ENCODE assay signal across 8 cellular contexts in the genomic region with DNA sequence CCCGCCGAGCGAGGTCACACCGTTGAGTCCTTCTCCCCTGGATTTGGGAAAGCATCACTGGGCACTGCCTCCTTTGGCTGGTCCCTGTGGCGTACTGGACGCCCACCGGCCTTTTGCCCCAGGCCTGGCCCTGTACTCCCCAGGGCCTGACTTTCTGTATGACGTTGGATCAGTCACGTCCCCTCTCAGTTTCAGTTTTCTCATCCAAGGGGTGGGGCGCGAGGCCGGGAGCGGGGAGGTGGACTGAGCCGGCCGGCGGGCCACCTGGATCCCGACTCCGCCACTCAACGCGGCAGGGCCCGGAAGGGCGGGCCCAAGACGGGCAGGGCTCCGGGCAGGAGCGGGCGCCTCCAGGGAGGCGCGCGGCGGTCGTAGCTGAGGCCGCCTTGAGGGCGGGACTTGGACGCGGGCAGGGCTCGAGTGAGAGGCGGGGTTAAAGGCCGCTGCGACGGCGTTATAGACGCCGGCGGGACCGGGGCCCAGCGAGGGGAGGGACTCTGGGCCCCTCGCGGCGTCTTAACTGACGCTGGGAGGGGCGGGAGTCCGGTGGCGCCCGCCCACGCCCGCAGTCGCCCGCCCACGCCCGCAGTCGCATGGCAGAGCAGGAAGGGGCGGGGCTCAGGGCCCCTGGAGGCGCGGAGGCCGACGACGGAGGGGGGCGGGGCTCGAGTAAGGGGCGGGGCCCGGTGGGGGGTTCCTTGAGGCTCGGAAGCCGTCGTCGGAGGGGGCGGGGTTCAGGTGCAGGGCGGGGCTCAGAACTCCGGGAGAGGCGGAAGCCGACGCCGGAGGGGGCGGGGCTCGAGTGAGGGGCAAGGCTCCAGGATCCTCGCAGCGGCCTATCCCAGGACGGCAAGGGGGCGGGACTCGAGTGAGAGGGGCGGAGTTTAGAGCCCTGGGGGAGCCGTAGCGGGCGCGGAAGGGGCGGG. TPM values are rescaled to one million over a fixed set of nuclear protein-coding genes. Genes with fewer than 3 reads are reported as not detected.
DNase-seq lines count a peak whose midpoint lies in the region; ATAC-seq, FAIRE-seq and TF ChIP-seq lines count a peak whose summit lies in the region.

No MANE protein-coding gene starts in this region.

- DNase-seq in AG08396 (ENCODE audit: low spot score), result peak; percentile 99
- peak; percentile 99 for DNase-seq in NCI-H2227 (lab: John Stamatoyannopoulos, UW; ENCODE audit: unreplicated experiment)
- DNase-seq in mammary epithelial cell, result peak; percentile 97
- DNase-seq in iPS-NIHi7 (ENCODE audit: extremely low spot score), result peak; percentile 99
- DNase-seq in small intestine, result peak; percentile 99

- H3K36me3 ChIP-seq in mammary epithelial cell (ENCODE audit: insufficient read depth, low read length) (no peaks in the 10 kb centered on the region), small intestine (ENCODE audit: control insufficient read depth in 2 of 2, insufficient read depth in 2 of 2, low read length in 2 of 2) (no peaks in the 10 kb centered on the region)

- peak overlapping the region; percentile 72 for H3K27ac ChIP-seq in mammary epithelial cell (ENCODE audit: insufficient read depth, low read depth, low read length)
- peak overlapping the region; percentile 98 for H3K27ac ChIP-seq in small intestine (ENCODE audit: low read depth in 1 of 2, low read length in 1 of 2)

- peak overlapping the region; percentile 53 for H3K4me3 ChIP-seq in WI38 (ENCODE audit: low read depth, low read length)
- H3K4me3 ChIP-seq in mammary epithelial cell (replicated peaks in 1 of 3; ENCODE audit: insufficient read depth in 1 of 3, low read depth in 2 of 3, low read length in 3 of 3), result peak overlapping the region; percentile 25 to 79 (median 37)
- H3K4me3 ChIP-seq in small intestine (ENCODE audit: low read depth in 1 of 2, low read length in 2 of 2), result peak overlapping the region in 1 of 2 donors; percentile 93

- 20% methylated on average over 21 of the region's 95 CpGs for WGBS in mammary epithelial cell (ENCODE audit: low coverage, missing lambda C conversion rate)
- 3 to 4% (median 3%) methylated on average over 61 to 95 of the region's 95 CpGs for WGBS in small intestine, 3 donors

- peaks cover 44% of the 10 kb centered on the region for H3K4me1 ChIP-seq in mammary epithelial cell (ENCODE audit: insufficient read depth, low read length)
- peaks cover 10 to 16% of the 10 kb centered on the region in 2 donors for H3K4me1 ChIP-seq in small intestine (ENCODE audit: control insufficient read depth in 2 of 2, insufficient read depth in 1 of 2, low read depth in 1 of 2, low read length in 1 of 2)

- no peak for TF ChIP-seq CTCF in WI38 (IDR thresholded peaks at IDR 0.05; ENCODE audit: low read depth, low read length)
- TF ChIP-seq CTCF in mammary epithelial cell (conservative IDR thresholded peaks at IDR 0.05 in 1 of 2, IDR thresholded peaks at IDR 0.05 in 1 of 2; ENCODE audit: extremely low read depth in 1 of 2, insufficient read depth in 1 of 2, low read depth in 1 of 2, low read length in 2 of 2), result no peak

- no TSS peak for BruUV-seq in mammary epithelial cell (replicated peaks; lab: Mats Ljungman, UMichigan)

- intact Hi-C loops in mammary epithelial cell (cut with micrococcal nuclease), result loop anchor here (5.0 kb wide), 2 partner anchors 37 to 113 kb away; a partner anchor contains a TSS

- TF ChIP-seq POLR2A in GM18951 (IDR thresholded peaks at IDR 0.05; ENCODE audit: extremely low read depth, insufficient read depth, insufficient read length), result peak; percentile 71

- no peak for FAIRE-seq in small intestine (lab: Jason Lieb, UNC)

- no peaks in the 10 kb centered on the region for H3K27me3 ChIP-seq in mammary epithelial cell (ENCODE audit: insufficient read depth, low read length)
- no peaks in the 10 kb centered on the region for H3K27me3 ChIP-seq in small intestine (ENCODE audit: control insufficient read depth in 2 of 2, insufficient read depth in 2 of 2, low read length in 2 of 2)

- H3K9me3 ChIP-seq in mammary epithelial cell (replicated peaks; ENCODE audit: insufficient read depth, low read length) (peaks cover 6% of the 10 kb centered on the region), small intestine (ENCODE audit: control insufficient read depth, low read depth) (no peaks in the 10 kb centered on the region)

- in situ Hi-C loops in GM18951 (cut with MboI; ENCODE audit: low sequenced_read_pairs, unreplicated experiment) (no loop called here), mammary epithelial cell (cut with MboI; ENCODE audit: low sequenced_read_pairs in 2 of 2) (no loop called here)

- peak overlapping the region; percentile 83 for H2AFZ ChIP-seq in mammary epithelial cell (ENCODE audit: low read depth, low read length)

- dilution Hi-C loops in mammary epithelial cell (cut with HindIII; ENCODE audit: low sequenced_read_pairs), result no loop called here

- peak overlapping the region; percentile 30 for H3K9ac ChIP-seq in mammary epithelial cell (ENCODE audit: insufficient read depth, low read length)

- ATAC-seq in HG03159 (IDR thresholded peaks at IDR 0.05; ENCODE audit: unreplicated experiment), result peak; percentile 53

- H3K79me2 ChIP-seq in mammary epithelial cell (ENCODE audit: insufficient read depth, low read length), result peaks cover 38% of the 10 kb centered on the region

- H4K20me1 ChIP-seq in mammary epithelial cell (ENCODE audit: insufficient read depth, low read length), result no peaks in the 10 kb centered on the region

- CTCF ChIA-PET in mammary epithelial cell (lab: Charles Lee; ENCODE audit: low non-redundant PET), result no interaction called here

- H3K4me2 ChIP-seq in mammary epithelial cell (ENCODE audit: insufficient read depth, low read depth, low read length), result peak overlapping the region; percentile 73

RNA-seq across cellular contexts. Expression of a gene that starts 0.5 kb away (rescaled TPM):
- total RNA-seq in mammary epithelial cell, result 10 to 100 TPM; 56.1 to 68.8 TPM
- polyA plus RNA-seq in mammary epithelial cell, result 77.6 TPM
- 10.8 TPM for polyA minus RNA-seq in mammary epithelial cell
- 10 to 100 TPM; 39.3 to 45.6 (median 44.9) TPM for polyA plus RNA-seq in small intestine

RNA-seq across cellular contexts. Expression of a gene that starts 37.0 kb away (rescaled TPM):
- total RNA-seq in mammary epithelial cell, result 1 to 10 TPM in 1 of 2 donors, not detected in 1; 1.8 TPM
- 0.11 TPM for polyA plus RNA-seq in mammary epithelial cell
- polyA minus RNA-seq in mammary epithelial cell, result not detected
- polyA plus RNA-seq in small intestine, result 1 to 10 TPM in 2 of 3 donors, not detected in 1; 3.7 to 3.8 TPM

RNA-seq across cellular contexts. Expression of a gene that starts 38.6 kb away (rescaled TPM):
- total RNA-seq in mammary epithelial cell, result 10 to 100 TPM; 50.2 to 92.2 TPM
- polyA plus RNA-seq in mammary epithelial cell (48.5 TPM), small intestine (10 to 100 TPM; 29.4 to 64.0 (median 44.1) TPM)
- polyA minus RNA-seq in mammary epithelial cell, result 69.2 TPM
